In genomic region chr12:116358850-116359761, GRCh38 we compare ENCODE assay signal across 1 cellular context.
TF ChIP-seq lines count a peak whose summit lies in the region.

No MANE protein-coding gene starts in this region.

TF ChIP-seq in K562, 482 proteins besides CTCF, POLR2A, EP300 and RAD21 (continued from another document and continues in another):
- TF ChIP-seq FOXJ3 (CRISPR knock-in tag; IDR thresholded peaks at IDR 0.05) (no peak), HBP1 (CRISPR knock-in tag; IDR thresholded peaks at IDR 0.05) (no peak), KLF13 (tag; IDR thresholded peaks at IDR 0.05; ENCODE audit: borderline replicate concordance, low read depth) (0 out of 2 replicates have a peak, but pooled peaks have one; percentile 24), SREBF1 (IDR thresholded peaks at IDR 0.05; ENCODE audit: borderline replicate concordance, low read depth, low read length) (no peak), CREBBP (IDR thresholded peaks at IDR 0.05; ENCODE audit: low read depth, low read length) (no peak), ESRRA (IDR thresholded peaks at IDR 0.05; ENCODE audit: borderline replicate concordance, low read depth) (peak; percentile 100), CBX1 (IDR thresholded peaks at IDR 0.05; ENCODE audit: low read depth) (no peak; the same call in 1 of the 2 replicates), GABPA (tag; conservative IDR thresholded peaks at IDR 0.05; ENCODE audit: low read depth) (peak; percentile 51; the same call in 1 of the 2 replicates), CTBP1 (IDR thresholded peaks at IDR 0.05; ENCODE audit: borderline replicate concordance) (no peak), SNRNP70 (optimal IDR thresholded peaks at IDR 0.05; ENCODE audit: low read depth, low read length) (no peak), BRD4 (IDR thresholded peaks at IDR 0.05) (no peak), ETS2 (tag; IDR thresholded peaks at IDR 0.05; ENCODE audit: borderline replicate concordance, poor library complexity, severe bottlenecking) (no peak), MGA (IDR thresholded peaks at IDR 0.05) (no peak), ZNF766 (CRISPR knock-in tag; conservative IDR thresholded peaks at IDR 0.05) (peak; percentile 99), LEF1 (IDR thresholded peaks at IDR 0.05) (peak; percentile 25; the same call in 1 of the 2 replicates), FOXP1 (CRISPR knock-in tag; IDR thresholded peaks at IDR 0.05) (no peak), CBX5 (IDR thresholded peaks at IDR 0.05; ENCODE audit: borderline replicate concordance, low read depth) (no peak), TEAD4 (IDR thresholded peaks at IDR 0.05; ENCODE audit: low read length) (peak; percentile 82), TEAD4 (CRISPR knock-in tag; IDR thresholded peaks at IDR 0.05; ENCODE audit: borderline replicate concordance) (no peak), CBX8 (IDR thresholded peaks at IDR 0.05; ENCODE audit: borderline replicate concordance, extremely low read depth, low read depth, low read length, poor library complexity, severe bottlenecking) (no peak), ZNF212 (CRISPR knock-in tag; IDR thresholded peaks at IDR 0.05) (no peak), SOX6 (IDR thresholded peaks at IDR 0.05) (peak; percentile 89), KLF10 (CRISPR knock-in tag; IDR thresholded peaks at IDR 0.05) (no peak), ZC3H4 (CRISPR knock-in tag; IDR thresholded peaks at IDR 0.05; ENCODE audit: borderline replicate concordance) (no peak), ZNF274 (IDR thresholded peaks at IDR 0.05; ENCODE audit: borderline replicate concordance, low read depth, low read length) (no peak), SMARCA4 (IDR thresholded peaks at IDR 0.05) (no peak; the same call in none of the 2 replicates), U2AF2 (optimal IDR thresholded peaks at IDR 0.05; ENCODE audit: low read depth, low read length) (no peak), MAFK (IDR thresholded peaks at IDR 0.05; ENCODE audit: low read length) (no peak), ZNF23 (CRISPR knock-in tag; IDR thresholded peaks at IDR 0.05) (no peak), ATF7 (IDR thresholded peaks at IDR 0.05) (peak; percentile 82), EWSR1 (IDR thresholded peaks at IDR 0.05; ENCODE audit: borderline replicate concordance, low read depth, partially characterized antibody) (no peak), ZNF609 (CRISPR knock-in tag; IDR thresholded peaks at IDR 0.05; ENCODE audit: borderline replicate concordance) (no peak), CBFB (CRISPR knock-in tag; IDR thresholded peaks at IDR 0.05) (no peak), TGIF2 (CRISPR knock-in tag; IDR thresholded peaks at IDR 0.05) (no peak), NEUROD1 (IDR thresholded peaks at IDR 0.05; ENCODE audit: borderline replicate concordance, low read depth, low read length, partially characterized antibody) (peak; percentile 34), PHF8 (IDR thresholded peaks at IDR 0.05; ENCODE audit: borderline replicate concordance, low read length) (peak; percentile 48; the same call in 1 of the 2 replicates), GTF2A2 (tag; IDR thresholded peaks at IDR 0.05) (peak; percentile 45; the same call in 1 of the 2 replicates), NFRKB (IDR thresholded peaks at IDR 0.05; ENCODE audit: low read depth) (peak; percentile 70), PTTG1 (tag; IDR thresholded peaks at IDR 0.05; ENCODE audit: low read depth) (no peak), STAG1 (CRISPR knock-in tag; IDR thresholded peaks at IDR 0.05; ENCODE audit: borderline replicate concordance) (no peak), EP400 (IDR thresholded peaks at IDR 0.05) (peak; percentile 46), ZHX1 (conservative IDR thresholded peaks at IDR 0.05; ENCODE audit: low read length) (0 out of 2 replicates have a peak, but pooled peaks have one; percentile 39), IRF2 (CRISPR knock-in tag; IDR thresholded peaks at IDR 0.05) (no peak), ZNF778 (CRISPR knock-in tag; IDR thresholded peaks at IDR 0.05) (no peak), SIN3B (IDR thresholded peaks at IDR 0.05; ENCODE audit: low read depth) (no peak), POLR2AphosphoS5 (IDR thresholded peaks at IDR 0.05; ENCODE audit: control insufficient read depth, insufficient read depth, low read depth, low read length) (0 out of 2 replicates have a peak, but pooled peaks have one; percentile 9), BHLHE40 (IDR thresholded peaks at IDR 0.05; ENCODE audit: low read length) (no peak), FUS (optimal IDR thresholded peaks at IDR 0.05; ENCODE audit: low read depth, low read length) (no peak), PML (IDR thresholded peaks at IDR 0.05; ENCODE audit: low read length) (peak; percentile 31; the same call in 1 of the 2 replicates), POLR2B (IDR thresholded peaks at IDR 0.05; ENCODE audit: low read depth, partially characterized antibody) (no peak), KDM2B (CRISPR knock-in tag; IDR thresholded peaks at IDR 0.05) (no peak), TAF1 (IDR thresholded peaks at IDR 0.05; ENCODE audit: control insufficient read depth, extremely low read depth, insufficient read depth, low read length, severe bottlenecking) (peak; percentile 32)
